In genomic region chr2:203225423-203226039, GRCh38 we compare ENCODE assay signal across 8 cellular contexts. TPM values are rescaled to one million over a fixed set of nuclear protein-coding genes. Genes with fewer than 3 reads are reported as not detected.
DNase-seq lines count a peak whose midpoint lies in the region; ATAC-seq, FAIRE-seq and TF ChIP-seq lines count a peak whose summit lies in the region.

No MANE protein-coding gene starts in this region.

- H3K4me3 ChIP-seq in lower leg skin (ENCODE audit: low read depth, poor library complexity, severe bottlenecking), result no peak overlapping the region

- no peak overlapping the region for H3K27ac Mint-ChIP-seq in brain

- peak; percentile 47 to 72 for TF ChIP-seq CTCF in brain (conservative IDR thresholded peaks at IDR 0.05)
- no peak for TF ChIP-seq CTCF in lower leg skin (IDR thresholded peaks at IDR 0.05)

- H3K36me3 Mint-ChIP-seq in brain, result no peaks in the 10 kb centered on the region

- no peaks in the 10 kb centered on the region for H3K4me1 Mint-ChIP-seq in brain

- ATAC-seq in GM18505 (IDR thresholded peaks at IDR 0.05; ENCODE audit: unreplicated experiment), result no peak

- intact Hi-C loops in lower leg skin (cut with DNase I; ENCODE audit: low total_unique reads), result no loop called here

- H3K9me3 Mint-ChIP-seq in brain, result no peaks in the 10 kb centered on the region

- peak; percentile 11 for DNase-seq in Daoy (ENCODE audit: low read depth)
- DNase-seq in H54 (ENCODE audit: insufficient read length, low spot score), result no peak
- DNase-seq in RKO (ENCODE audit: low spot score), result peak; percentile 46
- peak; percentile 40 to 60 for DNase-seq in lung microvascular endothelial cell (ENCODE audit: low read depth in 2 of 2)
- DNase-seq in lower leg skin (ENCODE audit: low spot score in 2 of 2), result no peak
- no peak for DNase-seq in effector CD8-positive, alpha-beta T cell (lab: John Stamatoyannopoulos, UW)

- no peaks in the 10 kb centered on the region for H3K27me3 Mint-ChIP-seq in brain

- TF ChIP-seq POLR2A in H54 (IDR thresholded peaks at IDR 0.05; ENCODE audit: low read depth, low read length), result no peak
- TF ChIP-seq POLR2A in lower leg skin (IDR thresholded peaks at IDR 0.05), result no peak
- TF ChIP-seq POLR2A in GM18505 (IDR thresholded peaks at IDR 0.05; ENCODE audit: borderline replicate concordance, extremely low read depth, insufficient read depth, insufficient read length), result no peak

- WGBS in lower leg skin, 2 donors, result 95 to 100% methylated on average over 2 of the region's 2 CpGs

- FAIRE-seq in H54 (lab: Jason Lieb, UNC), result peak; percentile 85

- no peak overlapping the region for H3K4me3 Mint-ChIP-seq in brain

RNA-seq across cellular contexts. Expression of gene CYP20A1, which starts 13.3 kb away (rescaled TPM):
- 19.4 and 29.8 TPM in 2 replicates for total RNA-seq in Daoy (2014; rRNA removed; shearing (Covaris generic))
- 5.6 TPM for polyA plus RNA-seq in brain (ENCODE audit: insufficient read depth, low read depth, low replicate concordance)
- 22.7 and 28.8 TPM in 2 replicates for total RNA-seq in lung microvascular endothelial cell
- 10 to 100 TPM; 11.9 to 25.5 (median 16.1) TPM for total RNA-seq in lower leg skin

Comparison
In these comparisons a context has a peak if more than half of its experiments do, and no peak if none do; other contexts are left out.
1. DNase-seq: peak in Daoy (single experiment), RKO (single experiment) and lung microvascular endothelial cell (2 of 2); none in H54 (single experiment), lower leg skin (0 of 2) and effector CD8-positive, alpha-beta T cell (single experiment).
2. CTCF ChIP-seq: peak in brain (2 of 2); none in lower leg skin (0 of 3).